Comparison of ENCODE assay signal across 1 cellular context in the genomic region with DNA sequence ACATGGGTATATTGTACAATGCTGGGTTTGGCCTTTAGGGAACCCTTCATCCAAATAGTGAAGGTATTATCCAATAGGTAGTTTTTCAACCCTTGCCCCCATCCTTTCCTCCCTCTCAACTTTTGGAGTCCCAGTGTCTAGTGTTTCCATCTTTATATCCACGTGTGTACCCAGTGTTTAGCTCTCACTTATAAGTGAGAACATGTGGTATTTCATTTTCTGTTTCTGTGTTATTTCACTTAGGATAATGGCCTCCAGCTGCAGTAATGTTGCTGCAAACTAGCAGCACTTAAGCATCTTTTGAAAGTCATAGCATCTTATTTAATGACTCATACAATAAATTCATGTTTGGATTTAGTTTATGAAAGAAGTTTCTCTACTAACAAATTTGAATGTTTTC.
TF ChIP-seq lines count a peak whose summit lies in the region.

No MANE protein-coding gene starts in this region.

TF ChIP-seq in GM12878, 131 proteins besides CTCF, POLR2A, EP300 and RAD21 (continued from another document):
- TF ChIP-seq, protein P1, sequence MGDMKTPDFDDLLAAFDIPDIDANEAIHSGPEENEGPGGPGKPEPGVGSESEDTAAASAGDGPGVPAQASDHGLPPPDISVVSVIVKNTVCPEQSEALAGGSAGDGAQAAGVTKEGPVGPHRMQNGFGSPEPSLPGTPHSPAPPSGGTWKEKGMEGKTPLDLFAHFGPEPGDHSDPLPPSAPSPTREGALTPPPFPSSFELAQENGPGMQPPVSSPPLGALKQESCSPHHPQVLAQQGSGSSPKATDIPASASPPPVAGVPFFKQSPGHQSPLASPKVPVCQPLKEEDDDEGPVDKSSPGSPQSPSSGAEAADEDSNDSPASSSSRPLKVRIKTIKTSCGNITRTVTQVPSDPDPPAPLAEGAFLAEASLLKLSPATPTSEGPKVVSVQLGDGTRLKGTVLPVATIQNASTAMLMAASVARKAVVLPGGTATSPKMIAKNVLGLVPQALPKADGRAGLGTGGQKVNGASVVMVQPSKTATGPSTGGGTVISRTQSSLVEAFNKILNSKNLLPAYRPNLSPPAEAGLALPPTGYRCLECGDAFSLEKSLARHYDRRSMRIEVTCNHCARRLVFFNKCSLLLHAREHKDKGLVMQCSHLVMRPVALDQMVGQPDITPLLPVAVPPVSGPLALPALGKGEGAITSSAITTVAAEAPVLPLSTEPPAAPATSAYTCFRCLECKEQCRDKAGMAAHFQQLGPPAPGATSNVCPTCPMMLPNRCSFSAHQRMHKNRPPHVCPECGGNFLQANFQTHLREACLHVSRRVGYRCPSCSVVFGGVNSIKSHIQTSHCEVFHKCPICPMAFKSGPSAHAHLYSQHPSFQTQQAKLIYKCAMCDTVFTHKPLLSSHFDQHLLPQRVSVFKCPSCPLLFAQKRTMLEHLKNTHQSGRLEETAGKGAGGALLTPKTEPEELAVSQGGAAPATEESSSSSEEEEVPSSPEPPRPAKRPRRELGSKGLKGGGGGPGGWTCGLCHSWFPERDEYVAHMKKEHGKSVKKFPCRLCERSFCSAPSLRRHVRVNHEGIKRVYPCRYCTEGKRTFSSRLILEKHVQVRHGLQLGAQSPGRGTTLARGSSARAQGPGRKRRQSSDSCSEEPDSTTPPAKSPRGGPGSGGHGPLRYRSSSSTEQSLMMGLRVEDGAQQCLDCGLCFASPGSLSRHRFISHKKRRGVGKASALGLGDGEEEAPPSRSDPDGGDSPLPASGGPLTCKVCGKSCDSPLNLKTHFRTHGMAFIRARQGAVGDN (IDR thresholded peaks at IDR 0.05), result peak; percentile 74
